In the genomic region with DNA sequence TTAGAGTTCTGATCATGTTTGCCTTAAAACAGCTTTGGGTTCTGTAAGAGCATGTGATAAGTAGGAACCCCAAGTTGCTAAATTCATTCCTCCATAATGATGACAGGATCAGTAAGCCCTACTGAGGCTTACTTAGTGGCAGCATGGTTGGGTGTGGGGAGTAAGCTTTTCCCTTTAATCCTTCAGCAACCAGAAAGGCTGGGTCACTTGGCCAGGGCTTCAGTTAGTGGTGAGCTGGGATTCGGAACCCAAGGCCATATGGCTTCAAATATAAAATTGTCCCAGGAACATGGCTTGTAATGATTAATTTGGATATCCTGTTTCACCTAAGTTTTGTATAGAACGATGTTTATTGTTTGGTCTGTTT, we compare ENCODE assay signal across 8 cellular contexts.
A peak's percentile ranks its signal among the peaks of the same experiment; 100 is the strongest.
DNase-seq lines count a peak whose midpoint lies in the region; ATAC-seq, FAIRE-seq and TF ChIP-seq lines count a peak whose summit lies in the region.

No MANE protein-coding gene starts in this region.

- H3K9me3 ChIP-seq in adipocyte (ENCODE audit: control insufficient read depth, low read length) (no peaks in the 10 kb centered on the region), iPS-20b (ENCODE audit: insufficient read depth, low read depth, low read length) (no peaks in the 10 kb centered on the region), stomach smooth muscle (ENCODE audit: control insufficient read depth in 2 of 2, low read length in 2 of 2) (no peaks in the 10 kb centered on the region)

- H3K4me3 ChIP-seq in HL-60 (replicated peaks; ENCODE audit: insufficient read depth, low read length) (peak overlapping the region; percentile 81), adipocyte (ENCODE audit: low read length) (peak overlapping the region; percentile 100), iPS-20b (ENCODE audit: low read length) (peak overlapping the region; percentile 98), stomach smooth muscle (ENCODE audit: low read length in 2 of 2) (peak overlapping the region; percentile 91 to 99)

- DNase-seq in D721Med (ENCODE audit: insufficient read length, low spot score), result peak; percentile 26
- DNase-seq in HL-60 (ENCODE audit: low read depth in 1 of 2, low spot score in 1 of 2), result no peak
- DNase-seq in adipocyte (ENCODE audit: low read depth), result peak; percentile 20
- DNase-seq in DMS153 treated with DMSO at 0.1 percent for 48 hours (lab: John Stamatoyannopoulos, UW; ENCODE audit: unreplicated experiment), result no peak
- DNase-seq in NCI-H1092 (lab: John Stamatoyannopoulos, UW), result no peak

- ATAC-seq in GM19463 (IDR thresholded peaks at IDR 0.05; ENCODE audit: unreplicated experiment), result peak; percentile 21

- H3K27ac ChIP-seq in HL-60 (replicated peaks) (peak overlapping the region; percentile 94), iPS-20b (ENCODE audit: low read length) (no peak overlapping the region), stomach smooth muscle (ENCODE audit: low read length) (no peak overlapping the region)

- H3K36me3 ChIP-seq in adipocyte (ENCODE audit: control insufficient read depth, insufficient read depth, low read length, severe bottlenecking), result no peaks in the 10 kb centered on the region
- peaks cover 3% of the 10 kb centered on the region; the same call in 1 of the 2 replicates for H3K36me3 ChIP-seq in iPS-20b (ENCODE audit: insufficient read depth, low read depth, low read length)
- no peaks in the 10 kb centered on the region for H3K36me3 ChIP-seq in stomach smooth muscle (ENCODE audit: control insufficient read depth in 2 of 2, insufficient read depth in 2 of 2, low read length in 2 of 2)

- H3K27me3 ChIP-seq in HL-60 (ENCODE audit: insufficient read depth, poor library complexity, severe bottlenecking), result no peaks in the 10 kb centered on the region
- no peaks in the 10 kb centered on the region for H3K27me3 ChIP-seq in adipocyte (replicated peaks; ENCODE audit: control insufficient read depth, insufficient read depth, low read length)
- peaks cover 35% of the 10 kb centered on the region for H3K27me3 ChIP-seq in iPS-20b (ENCODE audit: insufficient read depth, low read length)
- H3K27me3 ChIP-seq in stomach smooth muscle (ENCODE audit: control insufficient read depth in 1 of 2, insufficient read depth in 2 of 2, low read length in 2 of 2), result no peaks in the 10 kb centered on the region

- FAIRE-seq in D721Med (lab: Jason Lieb, UNC), result no peak

- H3K4me1 ChIP-seq in adipocyte (ENCODE audit: control insufficient read depth, insufficient read depth, low read length), result peaks cover 5% of the 10 kb centered on the region
- H3K4me1 ChIP-seq in iPS-20b (ENCODE audit: insufficient read depth, low read length), result no peaks in the 10 kb centered on the region
- peaks cover 6% of the 10 kb centered on the region for H3K4me1 ChIP-seq in stomach smooth muscle (ENCODE audit: control insufficient read depth, insufficient read depth, low read length)

- TF ChIP-seq CTCF in D721Med (IDR thresholded peaks at IDR 0.05; ENCODE audit: insufficient read depth, missing control alignments) (no peak), HL-60 (IDR thresholded peaks at IDR 0.05; ENCODE audit: insufficient read depth, low read length) (no peak)

- H3K9ac ChIP-seq in adipocyte (ENCODE audit: low read length), result peak overlapping the region; percentile 89
- H3K9ac ChIP-seq in iPS-20b (ENCODE audit: low read depth, low read length), result peak overlapping the region; percentile 98; the same call in 1 of the 2 replicates
- H3K9ac ChIP-seq in stomach smooth muscle (ENCODE audit: low read length in 2 of 2), result peak overlapping the region; percentile 75 to 78

Comparison
In these comparisons a context has a peak if more than half of its experiments do, and no peak if none do; other contexts are left out.
1. DNase-seq: peak in D721Med (single experiment) and adipocyte (single experiment); none in HL-60 (0 of 2), DMS153 treated with DMSO at 0.1 percent for 48 hours (single experiment) and NCI-H1092 (single experiment).
2. Peak in every context shown above with its lines, with median percentiles within 50 percentile points of each other: H3K4me3 ChIP-seq and H3K9ac ChIP-seq.